In genomic region chr9:76109953-76110352, GRCh38 we compare ENCODE assay signal across 14 cellular contexts.
A peak's percentile ranks its signal among the peaks of the same experiment; 100 is the strongest.
DNase-seq lines count a peak whose midpoint lies in the region; ATAC-seq and TF ChIP-seq lines count a peak whose summit lies in the region.
"Had no signal": no experiment of that assay in that cellular context is flagged by ENCODE, and none has a peak within 500 bp of the region (broad histone marks: within the 10 kb centered on the region; RNA-seq: fewer than 3 reads in every experiment).

No MANE protein-coding gene starts in this region.

- no peak overlapping the region for H3K27ac ChIP-seq in breast epithelium
- peak overlapping the region in 3 of 4 donors; percentile 20 to 56 (median 53) for H3K27ac ChIP-seq in esophagus squamous epithelium
- no peak overlapping the region for H3K27ac ChIP-seq in tibial nerve

- no peaks in the 10 kb centered on the region for H3K4me1 Mint-ChIP-seq in MCF 10A (ENCODE audit: insufficient read depth, unreplicated experiment)

- H3K9me3 Mint-ChIP-seq in MCF 10A (ENCODE audit: unreplicated experiment), result peaks cover 24% of the 10 kb centered on the region
- H3K9me3 Mint-ChIP-seq: activated T-cell treated with anti-CD3 and anti-CD28 coated beads, Interleukin-2, amount 50 U/mL, for 24 hours; CD4-positive, alpha-beta memory T cell had no signal

- H3K4me1 ChIP-seq in breast epithelium, result no peaks in the 10 kb centered on the region
- peaks cover 0 to 40% (median 7%) of the 10 kb centered on the region in 3 donors for H3K4me1 ChIP-seq in esophagus squamous epithelium
- H3K4me1 ChIP-seq in tibial nerve, result no peaks in the 10 kb centered on the region

- H3K27me3 ChIP-seq in breast epithelium, result no peaks in the 10 kb centered on the region
- no peaks in the 10 kb centered on the region for H3K27me3 ChIP-seq in esophagus squamous epithelium
- H3K27me3 ChIP-seq in tibial nerve, result no peaks in the 10 kb centered on the region

- H3K9me3 ChIP-seq in breast epithelium, result no peaks in the 10 kb centered on the region
- H3K9me3 ChIP-seq in esophagus squamous epithelium, result no peaks in the 10 kb centered on the region
- H3K9me3 ChIP-seq in tibial nerve, result no peaks in the 10 kb centered on the region
- H3K9me3 ChIP-seq: SK-N-SH had no signal

- peaks cover 5% of the 10 kb centered on the region for H3K36me3 Mint-ChIP-seq in MCF 10A (ENCODE audit: insufficient read depth, unreplicated experiment)

- ATAC-seq in HG03469 (IDR thresholded peaks at IDR 0.05; ENCODE audit: unreplicated experiment), result no peak

- H3K4me3 ChIP-seq in breast epithelium (no peak overlapping the region), esophagus squamous epithelium (no peak overlapping the region), tibial nerve (no peak overlapping the region)

- no peak overlapping the region for H3K27ac Mint-ChIP-seq in MCF 10A (ENCODE audit: low read depth, unreplicated experiment)
- H3K27ac Mint-ChIP-seq: activated T-cell treated with anti-CD3 and anti-CD28 coated beads, Interleukin-2, amount 50 U/mL, for 24 hours had no signal

- no peak for TF ChIP-seq EP300 in tibial nerve (IDR thresholded peaks at IDR 0.05)

- no peaks in the 10 kb centered on the region for H3K27me3 Mint-ChIP-seq in MCF 10A (ENCODE audit: insufficient read depth, unreplicated experiment)
- H3K27me3 Mint-ChIP-seq: activated T-cell treated with anti-CD3 and anti-CD28 coated beads, Interleukin-2, amount 50 U/mL, for 24 hours; CD4-positive, alpha-beta memory T cell had no signal

- WGBS in esophagus squamous epithelium, 2 donors, result 23 to 44% methylated on average over 1 to 2 of the region's 2 CpGs
- WGBS in tibial nerve, 2 donors, result 84% methylated on average over 2 of the region's 2 CpGs

- POLR2A ChIA-PET in MCF 10A (lab: Yijun Ruan, JAX), result no interaction called here

- no peak overlapping the region for H3K4me3 Mint-ChIP-seq in MCF 10A (ENCODE audit: unreplicated experiment)
- H3K4me3 Mint-ChIP-seq: activated T-cell treated with anti-CD3 and anti-CD28 coated beads, Interleukin-2, amount 50 U/mL, for 24 hours; CD4-positive, alpha-beta memory T cell had no signal

- intact Hi-C loops in MCF 10A (cut with micrococcal nuclease), result no loop called here
- intact Hi-C loops in breast epithelium (cut with DNase I; ENCODE audit: low total_unique reads), result no loop called here
- intact Hi-C loops in esophagus squamous epithelium (cut with DNase I), result no loop called here

- DNase-seq in MCF 10A (ENCODE audit: unreplicated experiment) (peak; percentile 15), breast epithelium (ENCODE audit: low spot score in 2 of 2) (no peak), esophagus squamous epithelium (lab: John Stamatoyannopoulos, UW) (no peak), myocyte (ENCODE audit: low read depth) (peak; percentile 71), tibial nerve (ENCODE audit: low spot score in 2 of 2) (no peak), nucleus accumbens (lab: John Stamatoyannopoulos, UW) (no peak)
- no peak for DNase-seq in stimulated activated CD4-positive, alpha-beta T cell treated with anti-CD3 and anti-CD28 coated beads, Interleukin-12 subunit alpha, Interleukin-12 subunit beta, amount 100 ng/mL, for 4 hours
- DNase-seq: activated CD4-positive, alpha-beta T cell treated with anti-CD3 and anti-CD28 coated beads, Interleukin-2, amount 50 U/mL, for 1 hour; activated T-cell treated with anti-CD3 and anti-CD28 coated beads, Interleukin-2, amount 50 U/mL, for 24 hours; CD4-positive, alpha-beta memory T cell; midbrain; NCI-H2171 treated with DMSO at 0.1 percent for 48 hours; SK-N-SH had no signal

- BruUV-seq in MCF 10A (replicated peaks; lab: Mats Ljungman, UMichigan), result no TSS peak

- TF ChIP-seq POLR2A in breast epithelium (IDR thresholded peaks at IDR 0.05) (no peak), esophagus squamous epithelium (IDR thresholded peaks at IDR 0.05) (no peak), tibial nerve (IDR thresholded peaks at IDR 0.05) (no peak)

- H3K36me3 ChIP-seq in breast epithelium (no peaks in the 10 kb centered on the region), esophagus squamous epithelium (peaks cover 0 to 21% (median 0%) of the 10 kb centered on the region in 3 donors), tibial nerve (peaks cover 0 to 20% (median 0%) of the 10 kb centered on the region in 3 donors)

- TF ChIP-seq CTCF in MCF 10A (IDR thresholded peaks at IDR 0.05; ENCODE audit: unreplicated experiment) (no peak), breast epithelium (IDR thresholded peaks at IDR 0.05) (no peak), esophagus squamous epithelium (IDR thresholded peaks at IDR 0.05) (no peak), tibial nerve (IDR thresholded peaks at IDR 0.05) (no peak)

- CTCF ChIA-PET in MCF 10A (lab: Yijun Ruan, JAX), result interaction anchor here (0.6 kb wide), 1 partner anchor 188 kb away, joined by 3 read pairs; no protein-coding TSS in a partner anchor

Comparison
In these comparisons a context has a peak if more than half of its experiments do, and no peak if none do; other contexts are left out.
1. DNase-seq: peak in MCF 10A (single experiment) and myocyte (single experiment); none in breast epithelium (0 of 2), esophagus squamous epithelium (single experiment), stimulated activated CD4-positive, alpha-beta T cell treated with anti-CD3 and anti-CD28 coated beads, Interleukin-12 subunit alpha, Interleukin-12 subunit beta, amount 100 ng/mL, for 4 hours (single experiment), tibial nerve (0 of 2) and nucleus accumbens (0 of 56).
2. H3K27ac ChIP-seq: peak in esophagus squamous epithelium (3 of 4); none in breast epithelium (0 of 2) and tibial nerve (0 of 4).